Comparison of ENCODE assay signal across 30 cellular contexts in genomic region chr12:58285551-58285950, GRCh38.
DNase-seq lines count a peak whose midpoint lies in the region; ATAC-seq and TF ChIP-seq lines count a peak whose summit lies in the region.
"Had no signal": no experiment of that assay in that cellular context is flagged by ENCODE, and none has a peak within 500 bp of the region (broad histone marks: within the 10 kb centered on the region; RNA-seq: fewer than 3 reads in every experiment).

No MANE protein-coding gene starts in this region.

- H3K14ac ChIP-seq in IMR-90 (replicated peaks; ENCODE audit: low read depth, low read length), result no peak overlapping the region

- H3K9me1 ChIP-seq in IMR-90 (ENCODE audit: insufficient read depth, low read length), result no peaks in the 10 kb centered on the region

- intact Hi-C loops in IMR-90 (cut with micrococcal nuclease), result no loop called here
- intact Hi-C loops in CD4-positive, alpha-beta memory T cell (cut with micrococcal nuclease), result no loop called here

- TF ChIP-seq EP300 in gastroesophageal sphincter (IDR thresholded peaks at IDR 0.05), result no peak

- no peak overlapping the region for H3K4me3 ChIP-seq in IMR-90 (ENCODE audit: insufficient read depth, low read depth, low read length)
- no peak overlapping the region for H3K4me3 ChIP-seq in SJCRH30
- no peak overlapping the region for H3K4me3 ChIP-seq in skeletal muscle satellite cell (ENCODE audit: low read length)
- no peak overlapping the region for H3K4me3 ChIP-seq in CD4-positive, alpha-beta memory T cell (ENCODE audit: low read length in 2 of 2)
- H3K4me3 ChIP-seq in gastroesophageal sphincter, result no peak overlapping the region
- H3K4me3 ChIP-seq: hepatocyte, sigmoid colon, stomach, tibial artery had no signal

- H2BK120ac ChIP-seq in IMR-90 (ENCODE audit: low read depth, low read length), result no peak overlapping the region

- no peak overlapping the region for H2AK9ac ChIP-seq in IMR-90 (replicated peaks; ENCODE audit: low read depth, low read length, poor library complexity)

- H3K27me3 ChIP-seq in IMR-90 (ENCODE audit: control insufficient read depth, insufficient read depth, low read length) (no peaks in the 10 kb centered on the region), SJCRH30 (peaks cover 4% of the 10 kb centered on the region), skeletal muscle satellite cell (ENCODE audit: control insufficient read depth, insufficient read depth, low read length) (no peaks in the 10 kb centered on the region), gastroesophageal sphincter (no peaks in the 10 kb centered on the region)
- H3K27me3 ChIP-seq in CD4-positive, alpha-beta memory T cell (ENCODE audit: insufficient read depth, low read length), result no peaks in the 10 kb centered on the region
- H3K27me3 ChIP-seq: brain microvascular endothelial cell, hepatocyte, sigmoid colon, stomach, tibial artery had no signal

- no peaks in the 10 kb centered on the region for H3K79me1 ChIP-seq in IMR-90 (ENCODE audit: low read depth in 1 of 2, low read length in 2 of 2)

- no peak overlapping the region for H3K4me2 ChIP-seq in IMR-90 (ENCODE audit: low read depth, low read length)
- H3K4me2 ChIP-seq in skeletal muscle satellite cell (ENCODE audit: low read length), result peak overlapping the region; percentile 3
- H3K4me2 ChIP-seq: hepatocyte had no signal

- H3K9me3 Mint-ChIP-seq in CD4-positive, alpha-beta memory T cell, result peaks cover 0 to 22% (median 16%) of the 10 kb centered on the region in 8 donors
- H3K9me3 Mint-ChIP-seq: activated CD4-positive, alpha-beta T cell treated with anti-CD3 and anti-CD28 coated beads, Interleukin-2, amount 10 ng/mL, durations not matched to agents 24 days and 14 days had no signal

- ATAC-seq in IMR-90 (ENCODE audit: low read depth), result no peak
- no peak for ATAC-seq in esophagus mucosa
- no peak for ATAC-seq in gastroesophageal sphincter
- ATAC-seq: activated CD8-positive, alpha-beta memory T cell treated with anti-CD3 and anti-CD28 coated beads, Interleukin-2, amount 10 ng/mL, durations not matched to agents 7 days and 5 days; activated T-cell treated with anti-CD3 and anti-CD28 coated beads, Interleukin-2, amount 50 U/mL, for 72 hours; HepG2 had no signal

- no peak for DNase-seq in IMR-90
- DNase-seq in SJCRH30, result peak; percentile 100
- peak; percentile 46 for DNase-seq in iPS-NIHi11 (ENCODE audit: low spot score)
- no peak for DNase-seq in CD4-positive, alpha-beta memory T cell
- DNase-seq: activated CD4-positive, alpha-beta T cell treated with anti-CD3 and anti-CD28 coated beads, Interleukin-2, amount 10 ng/mL, durations not matched to agents 24 days and 14 days; activated CD8-positive, alpha-beta memory T cell treated with anti-CD3 and anti-CD28 coated beads, Interleukin-2, amount 10 ng/mL, durations not matched to agents 7 days and 5 days; activated naive CD4-positive, alpha-beta T cell treated with anti-CD3 and anti-CD28 coated beads for 36 hours; activated T-cell treated with anti-CD3 and anti-CD28 coated beads, Interleukin-2, amount 50 U/mL, for 72 hours; brain microvascular endothelial cell; CD4-positive, CD25-positive, alpha-beta regulatory T cell; DMS153; effector CD8-positive, alpha-beta T cell; erythroblast; foreskin melanocyte; GDM1; GOT3; NCI-H1092 treated with DMSO at 0.1 percent for 48 hours; NCI-H2081 treated with DMSO at 0.1 percent for 48 hours; NCI-H510A; sigmoid colon; stomach; tibial artery had no signal

- H3K9ac ChIP-seq in IMR-90 (ENCODE audit: low read depth, low read length) (no peak overlapping the region), skeletal muscle satellite cell (ENCODE audit: low read depth, low read length) (no peak overlapping the region)

- no peaks in the 10 kb centered on the region for H3K36me3 Mint-ChIP-seq in CD4-positive, alpha-beta memory T cell
- H3K36me3 Mint-ChIP-seq: activated CD8-positive, alpha-beta memory T cell treated with anti-CD3 and anti-CD28 coated beads, Interleukin-2, amount 10 ng/mL, durations not matched to agents 7 days and 5 days; CD4-positive, CD25-positive, alpha-beta regulatory T cell had no signal

- CTCF ChIA-PET in IMR-90 (lab: Yijun Ruan, JAX), result no interaction called here
- CTCF ChIA-PET in CD4-positive, alpha-beta memory T cell (lab: Charles Lee; ENCODE audit: partially characterized antibody), result no interaction called here

- TF ChIP-seq CTCF in IMR-90 (conservative IDR thresholded peaks at IDR 0.05; ENCODE audit: low read depth, low read length), result no peak
- TF ChIP-seq CTCF in gastroesophageal sphincter (IDR thresholded peaks at IDR 0.05), result no peak

- no peaks in the 10 kb centered on the region for H3K4me1 ChIP-seq in IMR-90 (ENCODE audit: control insufficient read depth, insufficient read depth, low read length)
- H3K4me1 ChIP-seq in SJCRH30, result peaks cover 22% of the 10 kb centered on the region
- peaks cover 5% of the 10 kb centered on the region for H3K4me1 ChIP-seq in skeletal muscle satellite cell (ENCODE audit: control insufficient read depth, insufficient read depth, low read length)
- no peaks in the 10 kb centered on the region for H3K4me1 ChIP-seq in CD4-positive, alpha-beta memory T cell (ENCODE audit: insufficient read depth, low read length)
- H3K4me1 ChIP-seq in gastroesophageal sphincter, result no peaks in the 10 kb centered on the region
- H3K4me1 ChIP-seq: sigmoid colon, stomach had no signal

- H3K4me3 Mint-ChIP-seq in CD4-positive, alpha-beta memory T cell, result no peak overlapping the region
- H3K4me3 Mint-ChIP-seq: activated CD4-positive, alpha-beta T cell treated with anti-CD3 and anti-CD28 coated beads, Interleukin-2, amount 10 ng/mL, durations not matched to agents 24 days and 14 days; activated CD8-positive, alpha-beta memory T cell treated with anti-CD3 and anti-CD28 coated beads, Interleukin-2, amount 10 ng/mL, durations not matched to agents 7 days and 5 days; activated naive CD4-positive, alpha-beta T cell treated with anti-CD3 and anti-CD28 coated beads for 36 hours; activated T-cell treated with anti-CD3 and anti-CD28 coated beads, Interleukin-2, amount 50 U/mL, for 72 hours; CD4-positive, CD25-positive, alpha-beta regulatory T cell; T-helper 1 cell treated with Interleukin-12 subunit alpha and Interleukin-12 subunit beta and Interleukin-4 antibody, amounts not matched to agents 30 μg/mL and 1 μg/mL, for 36 hours had no signal

- H3K18ac ChIP-seq in IMR-90 (ENCODE audit: low read depth, low read length), result 0 out of 2 replicates have a peak overlapping the region, but pooled peaks have one; percentile 8

- H3K56ac ChIP-seq in IMR-90 (ENCODE audit: extremely low read depth, insufficient read depth, low read length), result no peak overlapping the region

- H4K20me1 ChIP-seq in IMR-90 (ENCODE audit: insufficient read depth, low read length), result no peaks in the 10 kb centered on the region

- peak overlapping the region; percentile 65 for H2AFZ ChIP-seq in IMR-90 (replicated peaks; ENCODE audit: low read length, poor library complexity)
- H2AFZ ChIP-seq: hepatocyte had no signal

- peaks cover 2% of the 10 kb centered on the region; the same call in 1 of the 2 replicates for H3K9me3 ChIP-seq in IMR-90 (ENCODE audit: control insufficient read depth, insufficient read depth, low read length)
- peaks cover 18% of the 10 kb centered on the region for H3K9me3 ChIP-seq in SJCRH30 (replicated peaks)
- no peaks in the 10 kb centered on the region for H3K9me3 ChIP-seq in skeletal muscle satellite cell (replicated peaks; ENCODE audit: low read length)
- H3K9me3 ChIP-seq in CD4-positive, alpha-beta memory T cell (ENCODE audit: control insufficient read depth in 1 of 2, low read length in 2 of 2), result no peaks in the 10 kb centered on the region
- peaks cover 0 to 7% (median 0%) of the 10 kb centered on the region in 3 donors for H3K9me3 ChIP-seq in gastroesophageal sphincter
- H3K9me3 ChIP-seq: sigmoid colon had no signal

- no peak overlapping the region for H2BK15ac ChIP-seq in IMR-90 (ENCODE audit: low read depth, low read length)

- TF ChIP-seq POLR2A in IMR-90 (IDR thresholded peaks at IDR 0.05; ENCODE audit: low read depth, low read length), result no peak
- no peak for TF ChIP-seq POLR2A in gastroesophageal sphincter (IDR thresholded peaks at IDR 0.05)

- no CpG with 5 or more reads among the region's 5 CpGs for WGBS in IMR-90 (ENCODE audit: extremely low coverage in 2 of 2, insufficient read length in 1 of 2), 2 experiments
- 44 to 70% methylated on average over 4 to 5 of the region's 5 CpGs for WGBS in gastroesophageal sphincter (ENCODE audit: low coverage in 1 of 2), 2 donors

- H2BK5ac ChIP-seq in IMR-90 (ENCODE audit: low read depth, low read length, poor library complexity, severe bottlenecking), result no peak overlapping the region

- no peak overlapping the region; the same call in 1 of the 2 replicates for H4K5ac ChIP-seq in IMR-90 (ENCODE audit: low read depth, low read length)

- H4K8ac ChIP-seq in IMR-90 (ENCODE audit: low read depth in 2 of 2, low read length in 2 of 2), result no peak overlapping the region

- peaks cover 6 to 8% of the 10 kb centered on the region in 2 donors for H3K27me3 Mint-ChIP-seq in CD4-positive, alpha-beta memory T cell
- H3K27me3 Mint-ChIP-seq: activated CD4-positive, alpha-beta T cell treated with anti-CD3 and anti-CD28 coated beads, Interleukin-2, amount 10 ng/mL, durations not matched to agents 24 days and 14 days; activated CD8-positive, alpha-beta memory T cell treated with anti-CD3 and anti-CD28 coated beads, Interleukin-2, amount 10 ng/mL, durations not matched to agents 7 days and 5 days; progenitor cell of endocrine pancreas had no signal

- no peak overlapping the region for H3K27ac Mint-ChIP-seq in CD4-positive, alpha-beta memory T cell
- H3K27ac Mint-ChIP-seq: activated CD4-positive, alpha-beta T cell treated with anti-CD3 and anti-CD28 coated beads, Interleukin-2, amount 10 ng/mL, durations not matched to agents 24 days and 14 days; activated CD8-positive, alpha-beta memory T cell treated with anti-CD3 and anti-CD28 coated beads, Interleukin-2, amount 10 ng/mL, durations not matched to agents 7 days and 5 days; activated naive CD4-positive, alpha-beta T cell treated with anti-CD3 and anti-CD28 coated beads for 36 hours; activated T-cell treated with anti-CD3 and anti-CD28 coated beads, Interleukin-2, amount 50 U/mL, for 72 hours; CD4-positive, CD25-positive, alpha-beta regulatory T cell; progenitor cell of endocrine pancreas; T-helper 1 cell treated with Interleukin-12 subunit alpha and Interleukin-12 subunit beta and Interleukin-4 antibody, amounts not matched to agents 30 μg/mL and 1 μg/mL, for 36 hours had no signal

- TF ChIP-seq RAD21 in IMR-90 (IDR thresholded peaks at IDR 0.05; ENCODE audit: low read length), result no peak

- H3K27ac ChIP-seq in IMR-90 (ENCODE audit: insufficient read depth, low read length) (no peak overlapping the region), SJCRH30 (no peak overlapping the region; the same call in 1 of the 2 replicates), gastroesophageal sphincter (no peak overlapping the region)
- no peak overlapping the region for H3K27ac ChIP-seq in CD4-positive, alpha-beta memory T cell (ENCODE audit: low read depth, low read length)
- H3K27ac ChIP-seq: brain microvascular endothelial cell, hepatocyte, HL-60, sigmoid colon, stomach, tibial artery had no signal

- no peak overlapping the region for H2BK20ac ChIP-seq in IMR-90 (ENCODE audit: low read depth, low read length)

- no peaks in the 10 kb centered on the region for H3K4me1 Mint-ChIP-seq in CD4-positive, alpha-beta memory T cell
- H3K4me1 Mint-ChIP-seq: activated CD4-positive, alpha-beta T cell treated with anti-CD3 and anti-CD28 coated beads, Interleukin-2, amount 10 ng/mL, durations not matched to agents 24 days and 14 days; activated CD8-positive, alpha-beta memory T cell treated with anti-CD3 and anti-CD28 coated beads, Interleukin-2, amount 10 ng/mL, durations not matched to agents 7 days and 5 days; CD4-positive, CD25-positive, alpha-beta regulatory T cell had no signal

- H2AK5ac ChIP-seq in IMR-90 (ENCODE audit: low read depth, low read length), result no peak overlapping the region

- no peak overlapping the region for H3K23ac ChIP-seq in IMR-90 (ENCODE audit: low read depth, low read length)

- H3K36me3 ChIP-seq in IMR-90 (ENCODE audit: control insufficient read depth, insufficient read depth, low read length), result no peaks in the 10 kb centered on the region
- no peaks in the 10 kb centered on the region for H3K36me3 ChIP-seq in SJCRH30
- H3K36me3 ChIP-seq in skeletal muscle satellite cell (ENCODE audit: insufficient read depth, low read length), result no peaks in the 10 kb centered on the region
- no peaks in the 10 kb centered on the region for H3K36me3 ChIP-seq in CD4-positive, alpha-beta memory T cell (ENCODE audit: insufficient read depth, low read length)
- H3K36me3 ChIP-seq in gastroesophageal sphincter, result no peaks in the 10 kb centered on the region
- H3K36me3 ChIP-seq: brain microvascular endothelial cell, sigmoid colon, stomach, tibial artery had no signal

- POLR2A ChIA-PET in IMR-90 (lab: Charles Lee; ENCODE audit: unreplicated experiment), result no interaction called here
- POLR2A ChIA-PET in CD4-positive, alpha-beta memory T cell (lab: Charles Lee; ENCODE audit: partially characterized antibody), result no interaction called here

- dilution Hi-C loops in IMR-90 (cut with HindIII; ENCODE audit: low sequenced_read_pairs, unreplicated experiment), result no loop called here

- in situ Hi-C loops in IMR-90 (cut with MboI; ENCODE audit: low sequenced_read_pairs), result no loop called here

- H3K4ac ChIP-seq in IMR-90 (ENCODE audit: low read depth, low read length), result no peak overlapping the region

- no TSS peak for BruUV-seq in IMR-90 (replicated peaks; lab: Mats Ljungman, UMichigan)

- no peak overlapping the region for H4K91ac ChIP-seq in IMR-90 (ENCODE audit: insufficient read depth, low read depth, low read length)

Comparison
In these comparisons a context has a peak if more than half of its experiments do, and no peak if none do; other contexts are left out.
1. DNase-seq: peak in SJCRH30 (2 of 2) and iPS-NIHi11 (single experiment); none in IMR-90 (single experiment) and CD4-positive, alpha-beta memory T cell (0 of 5).